Comparison of ENCODE assay signal across 20 cellular contexts in the genomic region with DNA sequence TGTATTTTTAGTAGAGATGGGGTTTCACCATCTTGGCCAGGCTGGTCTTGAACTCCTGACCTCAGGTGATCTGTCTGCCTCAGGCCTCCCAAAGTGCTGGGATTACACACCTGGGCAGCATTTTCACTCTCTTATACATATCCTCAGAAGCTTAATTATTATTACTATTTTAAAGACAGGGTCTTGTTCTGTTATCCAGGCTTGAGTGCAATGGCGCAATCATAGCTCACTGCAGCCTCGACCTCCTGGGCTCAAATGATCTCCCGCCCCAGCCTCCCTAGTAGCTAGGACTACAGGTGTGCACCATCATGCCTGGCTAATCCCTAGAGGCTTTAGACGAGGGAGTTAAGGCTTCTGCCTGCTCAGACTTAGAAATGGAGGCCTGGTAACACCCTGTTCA. TPM values are rescaled to one million over a fixed set of nuclear protein-coding genes. Genes with fewer than 3 reads are reported as not detected.
"Had no signal": no experiment of that assay in that cellular context is flagged by ENCODE, and none has a peak within 500 bp of the region (broad histone marks: within the 10 kb centered on the region; RNA-seq: fewer than 3 reads in every experiment).

No MANE protein-coding gene starts in this region.

- H3K4me3 ChIP-seq: left ventricle myocardium inferior, pancreas, psoas muscle, right atrium auricular region had no signal

- DNase-seq: activated B cell treated with CpG ODN at 0.5 μM for 24 hours; activated CD4-positive, alpha-beta T cell treated with anti-CD3 and anti-CD28 coated beads for 36 hours; activated CD4-positive, alpha-beta T cell treated with anti-CD3 and anti-CD28 coated beads, Interleukin-2, amount 50 U/mL, for 48 hours; activated CD8-positive, alpha-beta memory T cell treated with anti-CD3 and anti-CD28 coated beads, Interleukin-2, amount 50 U/mL, for 48 hours; activated naive CD4-positive, alpha-beta T cell treated with anti-CD3 and anti-CD28 coated beads for 36 hours; activated naive CD8-positive, alpha-beta T cell treated with anti-CD3 and anti-CD28 coated beads, Interleukin-2, amount 10 ng/mL, durations not matched to agents 7 days and 5 days; activated T-cell treated with anti-CD3 and anti-CD28 coated beads, Interleukin-2, amount 50 U/mL, for 4 hours; amniotic stem cell; erythroblast; foreskin fibroblast; psoas muscle; stimulated activated CD4-positive, alpha-beta T cell treated with anti-CD3 and anti-CD28 coated beads, Interleukin-12 subunit alpha, Interleukin-12 subunit beta, amount 100 ng/mL, for 4 hours; stimulated activated CD4-positive, alpha-beta T cell treated with anti-CD3 and anti-CD28 coated beads, Interleukin-4, amount 100 ng/mL, for 4 hours; stimulated activated naive CD8-positive, alpha-beta T cell treated with anti-CD3 and anti-CD28 coated beads, Interleukin-15, Interleukin-2, amounts not matched to agents 100 U/mL and 50 U/mL, for 24 hours; T1000 had no signal

- ATAC-seq: activated CD4-positive, alpha-beta T cell treated with anti-CD3 and anti-CD28 coated beads for 36 hours; activated T-cell treated with anti-CD3 and anti-CD28 coated beads, Interleukin-2, amount 50 U/mL, for 4 hours; natural killer cell treated with Interleukin-12 subunit alpha and Interleukin-12 subunit beta and Interleukin-15 and Interleukin-18, amount 100 ng/mL, for 72 hours; pancreas; psoas muscle; stimulated activated naive CD8-positive, alpha-beta T cell treated with anti-CD3 and anti-CD28 coated beads, Interleukin-15, Interleukin-2, amounts not matched to agents 100 U/mL and 50 U/mL, for 24 hours had no signal

- H3K9me3 ChIP-seq: left ventricle myocardium inferior, pancreas, psoas muscle, right atrium auricular region had no signal

- H3K27me3 ChIP-seq: pancreas, right atrium auricular region had no signal

- H3K27ac ChIP-seq: pancreas, psoas muscle had no signal

- FAIRE-seq: endometrium, pancreas had no signal

- H3K36me3 ChIP-seq: left ventricle myocardium inferior, pancreas, right atrium auricular region had no signal

- H3K4me1 ChIP-seq: pancreas had no signal

RNA-seq across cellular contexts. Expression of a gene that starts 26.3 kb away (rescaled TPM):
- total RNA-seq: activated B cell treated with CpG ODN at 0.5 μM for 24 hours had no signal
